22 cellular contexts compared by ENCODE assay signal in genomic region chr2:230435431-230435830, GRCh38. TPM values are rescaled to one million over a fixed set of nuclear protein-coding genes. Genes with fewer than 3 reads are reported as not detected.
DNase-seq lines count a peak whose midpoint lies in the region; ATAC-seq, FAIRE-seq and TF ChIP-seq lines count a peak whose summit lies in the region.
"Had no signal": no experiment of that assay in that cellular context is flagged by ENCODE, and none has a peak within 500 bp of the region (broad histone marks: within the 10 kb centered on the region; RNA-seq: fewer than 3 reads in every experiment).

No MANE protein-coding gene starts in this region.

- intact Hi-C loops in CD4-positive, alpha-beta memory T cell (cut with micrococcal nuclease), result no loop called here

- H3K9me3 Mint-ChIP-seq in CD4-positive, alpha-beta memory T cell, result peaks cover 0 to 27% (median 11%) of the 10 kb centered on the region in 8 donors
- H3K9me3 Mint-ChIP-seq in naive B cell, result peaks cover 3 to 29% (median 6%) of the 10 kb centered on the region in 7 donors

- H3K9me3 ChIP-seq in CD4-positive, alpha-beta memory T cell (ENCODE audit: control insufficient read depth in 1 of 2, low read length in 2 of 2), result peaks cover 0 to 8% of the 10 kb centered on the region in 2 donors

- FAIRE-seq in bronchial epithelial cell (lab: Jason Lieb, UNC), result no peak
- FAIRE-seq: small intestine had no signal

- no peak overlapping the region for H3K4me3 ChIP-seq in ACC112 (ENCODE audit: low read depth, low read length)
- no peak overlapping the region for H3K4me3 ChIP-seq in CD4-positive, alpha-beta memory T cell (ENCODE audit: low read length in 2 of 2)
- no peak overlapping the region for H3K4me3 ChIP-seq in bronchial epithelial cell (ENCODE audit: low read depth, low read length)
- H3K4me3 ChIP-seq: coronary artery, lung, uterus had no signal

- POLR2A ChIA-PET in CD4-positive, alpha-beta memory T cell (lab: Charles Lee; ENCODE audit: partially characterized antibody), result interaction anchor here (0.9 to 1.8 kb wide), 3 partner anchors 18 to 46 kb away, joined by 3 to 5 read pairs (median 3); partner anchors contain the start of gene SP100

- CTCF ChIA-PET in CD4-positive, alpha-beta memory T cell (lab: Charles Lee; ENCODE audit: partially characterized antibody), result interaction anchor here (0.8 kb wide), 1 partner anchor 18 kb away, joined by 3 read pairs; no protein-coding TSS in a partner anchor

- H3K27me3 ChIP-seq in ACC112 (ENCODE audit: insufficient read depth, low read length), result no peaks in the 10 kb centered on the region
- no peaks in the 10 kb centered on the region for H3K27me3 ChIP-seq in CD4-positive, alpha-beta memory T cell (ENCODE audit: insufficient read depth, low read length)
- no peaks in the 10 kb centered on the region for H3K27me3 ChIP-seq in bronchial epithelial cell (ENCODE audit: control insufficient read depth, insufficient read depth, low read length)
- H3K27me3 ChIP-seq: uterus had no signal

- H3K27ac ChIP-seq in ACC112 (ENCODE audit: low read depth, low read length), result peak overlapping the region; percentile 36; the same call in 1 of the 2 replicates
- H3K27ac ChIP-seq in CD4-positive, alpha-beta memory T cell (ENCODE audit: low read depth, low read length), result no peak overlapping the region
- H3K27ac ChIP-seq: coronary artery, uterus had no signal

- no peak for ATAC-seq in naive B cell (ENCODE audit: low read depth in 2 of 2)
- no peak for ATAC-seq in GM19452 (IDR thresholded peaks at IDR 0.05; ENCODE audit: unreplicated experiment)
- ATAC-seq: CD8-positive, alpha-beta T cell had no signal

- H3K4me1 ChIP-seq in ACC112 (ENCODE audit: control insufficient read depth, insufficient read depth, low read length, unreplicated experiment), result peaks cover 26% of the 10 kb centered on the region
- H3K4me1 ChIP-seq in CD4-positive, alpha-beta memory T cell (ENCODE audit: insufficient read depth, low read length), result peaks cover 55% of the 10 kb centered on the region
- H3K4me1 ChIP-seq: uterus had no signal

- no peak for DNase-seq in CD4-positive, alpha-beta memory T cell
- peak; percentile 69 for DNase-seq in bronchial epithelial cell (ENCODE audit: low read depth)
- no peak for DNase-seq in naive B cell
- DNase-seq in NCI-H526 (lab: John Stamatoyannopoulos, UW), result no peak
- no peak for DNase-seq in SK-N-DZ (ENCODE audit: low spot score)
- DNase-seq: activated CD4-positive, alpha-beta T cell treated with anti-CD3 and anti-CD28 coated beads, Interleukin-2, amount 50 U/mL, for 4 hours; activated effector memory CD4-positive, alpha-beta T cell treated with anti-CD3 and anti-CD28 coated beads, Interleukin-2, amount 50 U/mL, for 16 hours; CD8-positive, alpha-beta T cell; HFFc6; NCI-H1105; NCI-H2029; NCI-H69; occipital lobe; SK-N-SH; small intestine; stimulated activated CD4-positive, alpha-beta T cell treated with anti-CD3 and anti-CD28 coated beads, Interleukin-1b, Interleukin-23, amount 100 ng/mL, for 48 hours; uterus had no signal

- no peak overlapping the region for H3K4me3 Mint-ChIP-seq in CD4-positive, alpha-beta memory T cell
- H3K4me3 Mint-ChIP-seq in naive B cell, result peak overlapping the region in 1 of 8 donors; percentile 35
- H3K4me3 Mint-ChIP-seq: CD8-positive, alpha-beta T cell; HFFc6; T-helper 2 cell treated with Interferon-gamma antibody and Interleukin-4, amounts not matched to agents 5 μg/mL and 100 μg/mL, for 36 hours had no signal

- H3K36me3 Mint-ChIP-seq in CD4-positive, alpha-beta memory T cell, result peaks cover 51 to 73% of the 10 kb centered on the region in 2 donors
- H3K36me3 Mint-ChIP-seq in naive B cell, result peaks cover 19 to 34% of the 10 kb centered on the region in 2 donors

- TF ChIP-seq CTCF in bronchial epithelial cell (IDR thresholded peaks at IDR 0.05; ENCODE audit: insufficient read depth, low read length, severe bottlenecking), result no peak

- H3K27me3 Mint-ChIP-seq in CD4-positive, alpha-beta memory T cell, result no peaks in the 10 kb centered on the region
- H3K27me3 Mint-ChIP-seq in naive B cell, result no peaks in the 10 kb centered on the region

- peaks cover 48% of the 10 kb centered on the region for H3K36me3 ChIP-seq in ACC112 (ENCODE audit: insufficient read depth, low read length)
- H3K36me3 ChIP-seq in CD4-positive, alpha-beta memory T cell (ENCODE audit: insufficient read depth, low read length), result peaks cover 10% of the 10 kb centered on the region
- peaks cover 1% of the 10 kb centered on the region for H3K36me3 ChIP-seq in bronchial epithelial cell (ENCODE audit: control insufficient read depth, insufficient read depth, low read length)
- H3K36me3 ChIP-seq: uterus had no signal

- peaks cover 94% of the 10 kb centered on the region for H3K79me2 ChIP-seq in ACC112 (ENCODE audit: control insufficient read depth, insufficient read depth, low read length, unreplicated experiment)

- no peak overlapping the region for H2AFZ ChIP-seq in ACC112 (ENCODE audit: low read length, unreplicated experiment)

- H3K4me1 Mint-ChIP-seq in CD4-positive, alpha-beta memory T cell, result peaks cover 42 to 59% (median 49%) of the 10 kb centered on the region in 4 donors
- H3K4me1 Mint-ChIP-seq in naive B cell, result peaks cover 44 to 66% (median 49%) of the 10 kb centered on the region in 3 donors

- peak overlapping the region in 5 of 7 donors; percentile 62 to 88 (median 79) for H3K27ac Mint-ChIP-seq in CD4-positive, alpha-beta memory T cell
- peak overlapping the region in 5 of 6 donors; percentile 36 to 92 (median 86) for H3K27ac Mint-ChIP-seq in naive B cell
- H3K27ac Mint-ChIP-seq: T-helper 2 cell treated with Interferon-gamma antibody and Interleukin-4, amounts not matched to agents 5 μg/mL and 100 μg/mL, for 36 hours had no signal

RNA-seq across cellular contexts. Expression of gene SP100, which starts 19.4 kb away (rescaled TPM):
- total RNA-seq in CD4-positive, alpha-beta memory T cell, result 100 to 1,000 TPM; 210 to 226 TPM
- polyA plus RNA-seq in CD4-positive, alpha-beta memory T cell, result 100 to 1,000 TPM; 101 to 222 TPM
- total RNA-seq in bronchial epithelial cell, result 16.4 and 26.6 TPM in 2 replicates
- polyA plus RNA-seq in naive B cell (ENCODE audit: low read depth in 6 of 6), result 100 to 1,000 TPM; 188 to 428 (median 231) TPM
- not detected in 2 replicates for polyA plus RNA-seq in SK-N-DZ (2014; cell fraction: cytosol; rRNA removed)
- not detected in 2 replicates for polyA plus RNA-seq in SK-N-DZ (2014; cell fraction: nucleus; rRNA removed)
